Comparison of ENCODE assay signal across 8 cellular contexts in the genomic region with DNA sequence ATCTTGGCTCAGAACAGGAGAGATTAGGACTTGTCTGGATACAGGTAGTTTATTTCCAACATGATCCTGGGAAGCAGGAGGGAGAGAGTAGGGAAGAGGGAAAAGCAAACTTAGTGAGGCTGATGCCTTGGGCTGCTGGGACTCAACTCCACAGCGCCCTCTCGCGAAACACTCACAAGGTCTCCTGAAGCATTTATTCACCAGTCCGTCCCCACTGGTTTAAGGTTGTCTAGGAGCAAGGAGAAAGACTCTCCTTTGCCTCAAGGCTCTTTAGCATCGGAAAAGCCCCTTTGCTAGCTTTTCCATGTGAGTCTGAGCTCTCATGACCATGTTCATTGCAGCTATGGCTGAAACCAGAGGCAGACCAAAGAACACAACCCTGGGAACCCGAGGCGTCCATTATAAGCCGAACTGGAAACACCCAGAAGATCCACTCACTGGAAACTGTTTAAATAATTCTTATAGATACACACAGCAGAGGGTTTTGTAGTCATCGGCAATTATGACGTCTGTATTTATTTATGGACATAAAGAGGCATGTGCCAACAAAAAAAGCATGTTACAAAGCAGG.
DNase-seq lines count a peak whose midpoint lies in the region; ATAC-seq and TF ChIP-seq lines count a peak whose summit lies in the region.

No MANE protein-coding gene starts in this region.

- ATAC-seq in GM23338 (peak; percentile 99), GM18519 (IDR thresholded peaks at IDR 0.05; ENCODE audit: low FRiP score, unreplicated experiment) (no peak)

- H3K79me2 ChIP-seq in GM23338 (replicated peaks; ENCODE audit: insufficient read depth) = no peaks in the 10 kb centered on the region

- no peaks in the 10 kb centered on the region for H3K36me3 Mint-ChIP-seq in GM23338 (ENCODE audit: low read depth)
- no peaks in the 10 kb centered on the region for H3K36me3 Mint-ChIP-seq in T-helper 2 cell treated with Interferon-gamma antibody and Interleukin-4, amounts not matched to agents 5 μg/mL and 100 μg/mL, for 36 hours (ENCODE audit: low read depth)

- H3K27ac Mint-ChIP-seq in GM23338 = no peak overlapping the region
- no peak overlapping the region for H3K27ac Mint-ChIP-seq in T-helper 2 cell treated with Interferon-gamma antibody and Interleukin-4, amounts not matched to agents 5 μg/mL and 100 μg/mL, for 36 hours

- no peak for TF ChIP-seq POLR2A in Peyer's patch (IDR thresholded peaks at IDR 0.05)

- H4K20me1 ChIP-seq in GM23338 (replicated peaks; ENCODE audit: insufficient read depth) = no peaks in the 10 kb centered on the region

- CTCF ChIA-PET in AG04449 (lab: Yijun Ruan, JAX) = interaction anchor here (0.7 to 4.1 kb wide), 35 partner anchors 9 to 611 kb away, joined by 3 to 67 read pairs (median 6); no protein-coding TSS in a partner anchor

- H3K4me3 ChIP-seq in AG04449 (ENCODE audit: low read depth, low read length) = no peak overlapping the region
- H3K4me3 ChIP-seq in GM23338 = no peak overlapping the region
- no peak overlapping the region for H3K4me3 ChIP-seq in Peyer's patch
- no peak overlapping the region for H3K4me3 ChIP-seq in cardiac fibroblast (replicated peaks in 1 of 2; ENCODE audit: low read depth in 2 of 2, low read length in 2 of 2)

- DNase-seq in AG04449 (ENCODE audit: low read depth, low spot score) (no peak), GM23338 (ENCODE audit: low spot score) (peak; percentile 90), Peyer's patch (peak; percentile 18 to 76 (median 71)), cardiac fibroblast (ENCODE audit: low read depth in 2 of 2) (peak; percentile 76 to 78), islet precursor cell (peak; percentile 87)
- DNase-seq in stimulated activated CD4-positive, alpha-beta T cell treated with anti-CD3 and anti-CD28 coated beads, Interleukin-1b, Interleukin-23, amount 100 ng/mL, for 48 hours = peak; percentile 23
- DNase-seq in T-helper 2 cell treated with Interferon-gamma antibody and Interleukin-4, amounts not matched to agents 5 μg/mL and 100 μg/mL, for 36 hours (ENCODE audit: low spot score) = no peak

- peaks cover 2% of the 10 kb centered on the region; the same call in 1 of the 2 replicates for H3K9me2 ChIP-seq in GM23338 (ENCODE audit: insufficient read depth)

- peaks cover 18% of the 10 kb centered on the region for H3K4me1 Mint-ChIP-seq in GM23338
- peaks cover 5% of the 10 kb centered on the region for H3K4me1 Mint-ChIP-seq in T-helper 2 cell treated with Interferon-gamma antibody and Interleukin-4, amounts not matched to agents 5 μg/mL and 100 μg/mL, for 36 hours (ENCODE audit: low read depth)

- no peaks in the 10 kb centered on the region for H3K27me3 Mint-ChIP-seq in GM23338 (ENCODE audit: insufficient read depth, low read depth, poor library complexity)
- H3K27me3 Mint-ChIP-seq in T-helper 2 cell treated with Interferon-gamma antibody and Interleukin-4, amounts not matched to agents 5 μg/mL and 100 μg/mL, for 36 hours (ENCODE audit: low read depth) = peaks cover 8% of the 10 kb centered on the region

- no peaks in the 10 kb centered on the region for H3K9me3 ChIP-seq in Peyer's patch

- no peak overlapping the region for H3K4me3 Mint-ChIP-seq in GM23338
- H3K4me3 Mint-ChIP-seq in T-helper 2 cell treated with Interferon-gamma antibody and Interleukin-4, amounts not matched to agents 5 μg/mL and 100 μg/mL, for 36 hours = no peak overlapping the region

- no peaks in the 10 kb centered on the region for H3K9me3 Mint-ChIP-seq in GM23338
- no peaks in the 10 kb centered on the region for H3K9me3 Mint-ChIP-seq in T-helper 2 cell treated with Interferon-gamma antibody and Interleukin-4, amounts not matched to agents 5 μg/mL and 100 μg/mL, for 36 hours

- H3K36me3 ChIP-seq in GM23338 (ENCODE audit: insufficient read depth) (no peaks in the 10 kb centered on the region), Peyer's patch (no peaks in the 10 kb centered on the region)

- H3K4me1 ChIP-seq in GM23338 (ENCODE audit: insufficient read depth) = peaks cover 2% of the 10 kb centered on the region; the same call in 1 of the 2 replicates
- H3K4me1 ChIP-seq in Peyer's patch = no peaks in the 10 kb centered on the region

- H3K4me2 ChIP-seq in GM23338 = no peak overlapping the region

- H3F3A ChIP-seq in GM23338 (replicated peaks; ENCODE audit: low read depth) = no peaks in the 10 kb centered on the region

- H2AFZ ChIP-seq in GM23338 = peak overlapping the region; percentile 70; the same call in 1 of the 2 replicates

- POLR2A ChIA-PET in AG04449 (lab: Yijun Ruan, JAX) = no interaction called here

- peak; percentile 82 for TF ChIP-seq CTCF in AG04449 (IDR thresholded peaks at IDR 0.05; ENCODE audit: insufficient read depth, low read length, missing control alignments)
- TF ChIP-seq CTCF in GM23338 (conservative IDR thresholded peaks at IDR 0.05; ENCODE audit: low read depth in 2 of 2) = peak; percentile 73 to 94
- TF ChIP-seq CTCF in Peyer's patch (IDR thresholded peaks at IDR 0.05) = peak in 4 of 6 experiments; percentile 48 to 58 (median 52)
- TF ChIP-seq CTCF in cardiac fibroblast (IDR thresholded peaks at IDR 0.05; ENCODE audit: low read depth, low read length) = peak; percentile 73

- H3K27ac ChIP-seq in GM23338 (ENCODE audit: low read depth) = no peak overlapping the region
- H3K27ac ChIP-seq in Peyer's patch = no peak overlapping the region

- no peaks in the 10 kb centered on the region for H3K27me3 ChIP-seq in GM23338 (ENCODE audit: insufficient read depth)
- no peaks in the 10 kb centered on the region for H3K27me3 ChIP-seq in Peyer's patch

TF ChIP-seq in GM23338, 12 proteins besides CTCF, POLR2A, EP300 and RAD21 (continues in another document):
- TF ChIP-seq POLR2AphosphoS5 (IDR thresholded peaks at IDR 0.05; ENCODE audit: low read depth) (no peak), ZNF114 (CRISPR knock-in tag; IDR thresholded peaks at IDR 0.05) (no peak), STAT1 (IDR thresholded peaks at IDR 0.05; ENCODE audit: unreplicated experiment) (no peak), CREB1 (CRISPR knock-in tag; IDR thresholded peaks at IDR 0.05; ENCODE audit: low read depth) (no peak), JUNB (IDR thresholded peaks at IDR 0.05; ENCODE audit: unreplicated experiment) (no peak), EZH2 (IDR thresholded peaks at IDR 0.05; ENCODE audit: low read depth, unreplicated experiment) (no peak), NANOG (IDR thresholded peaks at IDR 0.05; ENCODE audit: borderline replicate concordance) (no peak), ETS1 (IDR thresholded peaks at IDR 0.05) (no peak), EZH2phosphoT487 (IDR thresholded peaks at IDR 0.05; ENCODE audit: unreplicated experiment) (no peak), ZNF331 (CRISPR knock-in tag; IDR thresholded peaks at IDR 0.05; ENCODE audit: low read depth) (no peak)
- TF ChIP-seq, protein P1, sequence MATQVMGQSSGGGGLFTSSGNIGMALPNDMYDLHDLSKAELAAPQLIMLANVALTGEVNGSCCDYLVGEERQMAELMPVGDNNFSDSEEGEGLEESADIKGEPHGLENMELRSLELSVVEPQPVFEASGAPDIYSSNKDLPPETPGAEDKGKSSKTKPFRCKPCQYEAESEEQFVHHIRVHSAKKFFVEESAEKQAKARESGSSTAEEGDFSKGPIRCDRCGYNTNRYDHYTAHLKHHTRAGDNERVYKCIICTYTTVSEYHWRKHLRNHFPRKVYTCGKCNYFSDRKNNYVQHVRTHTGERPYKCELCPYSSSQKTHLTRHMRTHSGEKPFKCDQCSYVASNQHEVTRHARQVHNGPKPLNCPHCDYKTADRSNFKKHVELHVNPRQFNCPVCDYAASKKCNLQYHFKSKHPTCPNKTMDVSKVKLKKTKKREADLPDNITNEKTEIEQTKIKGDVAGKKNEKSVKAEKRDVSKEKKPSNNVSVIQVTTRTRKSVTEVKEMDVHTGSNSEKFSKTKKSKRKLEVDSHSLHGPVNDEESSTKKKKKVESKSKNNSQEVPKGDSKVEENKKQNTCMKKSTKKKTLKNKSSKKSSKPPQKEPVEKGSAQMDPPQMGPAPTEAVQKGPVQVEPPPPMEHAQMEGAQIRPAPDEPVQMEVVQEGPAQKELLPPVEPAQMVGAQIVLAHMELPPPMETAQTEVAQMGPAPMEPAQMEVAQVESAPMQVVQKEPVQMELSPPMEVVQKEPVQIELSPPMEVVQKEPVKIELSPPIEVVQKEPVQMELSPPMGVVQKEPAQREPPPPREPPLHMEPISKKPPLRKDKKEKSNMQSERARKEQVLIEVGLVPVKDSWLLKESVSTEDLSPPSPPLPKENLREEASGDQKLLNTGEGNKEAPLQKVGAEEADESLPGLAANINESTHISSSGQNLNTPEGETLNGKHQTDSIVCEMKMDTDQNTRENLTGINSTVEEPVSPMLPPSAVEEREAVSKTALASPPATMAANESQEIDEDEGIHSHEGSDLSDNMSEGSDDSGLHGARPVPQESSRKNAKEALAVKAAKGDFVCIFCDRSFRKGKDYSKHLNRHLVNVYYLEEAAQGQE (IDR thresholded peaks at IDR 0.05; ENCODE audit: unreplicated experiment) = no peak

Comparison
In these comparisons a context has a peak if more than half of its experiments do, and no peak if none do; other contexts are left out.
1. DNase-seq: peak in GM23338 (single experiment), Peyer's patch (3 of 3), cardiac fibroblast (2 of 2), islet precursor cell (single experiment) and stimulated activated CD4-positive, alpha-beta T cell treated with anti-CD3 and anti-CD28 coated beads, Interleukin-1b, Interleukin-23, amount 100 ng/mL, for 48 hours (single experiment); none in AG04449 (single experiment) and T-helper 2 cell treated with Interferon-gamma antibody and Interleukin-4, amounts not matched to agents 5 μg/mL and 100 μg/mL, for 36 hours (single experiment).
2. Peak in every context shown above with its lines, with median percentiles within 50 percentile points of each other: CTCF ChIP-seq.